ENCODE assay signal across 1 cellular context in genomic region chr16:49755291-49755611, GRCh38.
TF ChIP-seq lines count a peak whose summit lies in the region.

No MANE protein-coding gene starts in this region.

TF ChIP-seq in GM23338, 12 proteins besides CTCF, POLR2A, EP300 and RAD21 (continued from another document):
- TF ChIP-seq ZNF114 (CRISPR knock-in tag; IDR thresholded peaks at IDR 0.05) (no peak), ZNF462 (CRISPR knock-in tag; IDR thresholded peaks at IDR 0.05) (no peak), NANOG (IDR thresholded peaks at IDR 0.05; ENCODE audit: borderline replicate concordance) (no peak), ZNF331 (CRISPR knock-in tag; IDR thresholded peaks at IDR 0.05; ENCODE audit: low read depth) (no peak), POLR2AphosphoS5 (IDR thresholded peaks at IDR 0.05; ENCODE audit: low read depth) (no peak), CREB1 (CRISPR knock-in tag; IDR thresholded peaks at IDR 0.05; ENCODE audit: low read depth) (no peak)
